Comparison of ENCODE assay signal across 18 cellular contexts in the genomic region with DNA sequence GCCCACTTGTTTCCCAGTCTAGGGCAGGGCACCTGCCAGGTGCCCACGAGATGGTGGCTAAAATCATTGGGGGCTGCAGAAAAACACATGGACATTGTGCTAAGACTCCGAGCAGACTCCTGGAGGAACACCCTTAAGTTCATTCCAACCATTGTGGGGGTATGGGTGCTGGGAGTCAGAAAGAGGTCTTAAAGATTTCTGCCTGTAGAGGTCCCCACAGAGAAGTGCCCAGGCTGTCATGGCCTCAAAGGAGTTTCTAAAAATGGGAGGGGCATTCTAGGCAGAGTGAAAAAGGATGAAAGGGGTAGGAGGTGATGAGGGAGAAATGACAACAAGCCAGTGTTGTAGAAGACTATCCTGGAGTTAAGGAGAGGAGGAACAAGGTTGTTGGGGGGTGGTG. TPM values are rescaled to one million over a fixed set of nuclear protein-coding genes. Genes with fewer than 3 reads are reported as not detected.
DNase-seq lines count a peak whose midpoint lies in the region; ATAC-seq and TF ChIP-seq lines count a peak whose summit lies in the region.
"Had no signal": no experiment of that assay in that cellular context is flagged by ENCODE, and none has a peak within 500 bp of the region (broad histone marks: within the 10 kb centered on the region; RNA-seq: fewer than 3 reads in every experiment).

No MANE protein-coding gene starts in this region.

- H3K4me3 ChIP-seq in HEK293 (ENCODE audit: low read depth, low read length), result no peak overlapping the region
- no peak overlapping the region for H3K4me3 ChIP-seq in tibial nerve
- H3K4me3 ChIP-seq: gastrocnemius medialis had no signal

- in situ Hi-C loops in SK-MEL-5 (cut with HindIII; ENCODE audit: low pct_unique_long_range_greater_than_20kb, low sequenced_read_pairs), result no loop called here

- H3K4me1 ChIP-seq in HEK293 (ENCODE audit: control insufficient read depth, insufficient read depth, low read length) (no peaks in the 10 kb centered on the region), foreskin keratinocyte (no peaks in the 10 kb centered on the region), tibial nerve (no peaks in the 10 kb centered on the region)

- no peaks in the 10 kb centered on the region for H3K4me1 Mint-ChIP-seq in natural killer cell treated with Interleukin-12 subunit alpha and Interleukin-12 subunit beta and Interleukin-15 and Interleukin-18, amount 100 ng/mL, for 72 hours (ENCODE audit: low read depth in 2 of 2)
- H3K4me1 Mint-ChIP-seq: activated naive CD8-positive, alpha-beta T cell treated with anti-CD3 and anti-CD28 coated beads, Interleukin-2, amount 10 ng/mL, durations not matched to agents 7 days and 5 days; natural killer cell had no signal

- H3K27me3 ChIP-seq in foreskin keratinocyte (no peaks in the 10 kb centered on the region), tibial nerve (no peaks in the 10 kb centered on the region)
- H3K27me3 ChIP-seq: gastrocnemius medialis had no signal

- DNase-seq in COLO829 (ENCODE audit: low spot score), result peak; percentile 44
- DNase-seq in SK-MEL-5 (ENCODE audit: low read depth, low spot score), result peak; percentile 47
- no peak for DNase-seq in foreskin keratinocyte
- no peak for DNase-seq in natural killer cell treated with Interleukin-12 subunit alpha and Interleukin-12 subunit beta and Interleukin-15 and Interleukin-18, amount 100 ng/mL, for 72 hours (ENCODE audit: low spot score)
- DNase-seq in tibial nerve (ENCODE audit: low spot score in 2 of 2), result no peak
- DNase-seq: activated CD4-positive, alpha-beta T cell treated with anti-CD3 and anti-CD28 coated beads, Interleukin-2, amount 50 U/mL, for 4 hours; activated naive CD8-positive, alpha-beta T cell treated with anti-CD3 and anti-CD28 coated beads, Interleukin-2, amount 10 ng/mL, durations not matched to agents 7 days and 5 days; activated T-cell treated with anti-CD3 and anti-CD28 coated beads, Interleukin-2, amount 50 U/mL, for 4 hours; central memory CD4-positive, alpha-beta T cell; gastrocnemius medialis; natural killer cell; SIG-M5; stimulated activated CD4-positive, alpha-beta T cell treated with anti-CD3 and anti-CD28 coated beads, Interleukin-15, amount 100 ng/mL, for 24 hours had no signal

- no peak for TF ChIP-seq EP300 in tibial nerve (IDR thresholded peaks at IDR 0.05)

- no peaks in the 10 kb centered on the region for H3K9me3 Mint-ChIP-seq in natural killer cell treated with Interleukin-12 subunit alpha and Interleukin-12 subunit beta and Interleukin-15 and Interleukin-18, amount 100 ng/mL, for 72 hours
- H3K9me3 Mint-ChIP-seq: activated naive CD8-positive, alpha-beta T cell treated with anti-CD3 and anti-CD28 coated beads, Interleukin-2, amount 10 ng/mL, durations not matched to agents 7 days and 5 days; activated T-cell treated with anti-CD3 and anti-CD28 coated beads, Interleukin-2, amount 50 U/mL, for 4 hours; natural killer cell had no signal

- H3K9me3 ChIP-seq in HEK293 (ENCODE audit: control insufficient read depth, insufficient read depth, low read depth, low read length) (no peaks in the 10 kb centered on the region), tibial nerve (no peaks in the 10 kb centered on the region)
- H3K9me3 ChIP-seq: gastrocnemius medialis had no signal

- ATAC-seq in foreskin keratinocyte, result no peak
- no peak for ATAC-seq in HG02678 (IDR thresholded peaks at IDR 0.05; ENCODE audit: unreplicated experiment)
- no peak for ATAC-seq in natural killer cell treated with Interleukin-12 subunit alpha and Interleukin-12 subunit beta and Interleukin-15 and Interleukin-18, amount 100 ng/mL, for 72 hours
- ATAC-seq in GM21528 (IDR thresholded peaks at IDR 0.05; ENCODE audit: low FRiP score, unreplicated experiment), result no peak
- ATAC-seq: activated T-cell treated with anti-CD3 and anti-CD28 coated beads, Interleukin-2, amount 50 U/mL, for 4 hours; gastrocnemius medialis; natural killer cell had no signal

- H3K36me3 ChIP-seq in HEK293 (ENCODE audit: control insufficient read depth in 2 of 2, insufficient read depth in 1 of 2, low read length in 2 of 2) (no peaks in the 10 kb centered on the region), tibial nerve (no peaks in the 10 kb centered on the region)
- H3K36me3 ChIP-seq: gastrocnemius medialis had no signal

- 36 to 44% methylated on average over 2 of the region's 2 CpGs for WGBS in tibial nerve, 2 donors

- POLR2A ChIA-PET in HEK293 (lab: Yijun Ruan, JAX), result interaction anchor here (1.2 kb wide), 1 partner anchor 11 kb away, joined by 4 read pairs; no protein-coding TSS in a partner anchor

- no peak overlapping the region for H3K27ac ChIP-seq in HEK293 (ENCODE audit: extremely low read depth, low read depth, low read length)
- H3K27ac ChIP-seq in foreskin keratinocyte, result no peak overlapping the region
- H3K27ac ChIP-seq in tibial nerve, result no peak overlapping the region
- H3K27ac ChIP-seq: gastrocnemius medialis had no signal

- TF ChIP-seq CTCF in HEK293 (tag by site-specific recombination; IDR thresholded peaks at IDR 0.05), result no peak
- TF ChIP-seq CTCF in foreskin keratinocyte (conservative IDR thresholded peaks at IDR 0.05), result peak; percentile 46
- TF ChIP-seq CTCF in tibial nerve (IDR thresholded peaks at IDR 0.05), result no peak

- no peaks in the 10 kb centered on the region for H3K36me3 Mint-ChIP-seq in natural killer cell treated with Interleukin-12 subunit alpha and Interleukin-12 subunit beta and Interleukin-15 and Interleukin-18, amount 100 ng/mL, for 72 hours
- H3K36me3 Mint-ChIP-seq: activated naive CD8-positive, alpha-beta T cell treated with anti-CD3 and anti-CD28 coated beads, Interleukin-2, amount 10 ng/mL, durations not matched to agents 7 days and 5 days; natural killer cell had no signal

- H3K27ac Mint-ChIP-seq in natural killer cell treated with Interleukin-12 subunit alpha and Interleukin-12 subunit beta and Interleukin-15 and Interleukin-18, amount 100 ng/mL, for 72 hours, result no peak overlapping the region
- H3K27ac Mint-ChIP-seq: activated naive CD8-positive, alpha-beta T cell treated with anti-CD3 and anti-CD28 coated beads, Interleukin-2, amount 10 ng/mL, durations not matched to agents 7 days and 5 days; natural killer cell had no signal

- no peak for TF ChIP-seq POLR2A in tibial nerve (IDR thresholded peaks at IDR 0.05)

- H3K4me3 Mint-ChIP-seq in natural killer cell treated with Interleukin-12 subunit alpha and Interleukin-12 subunit beta and Interleukin-15 and Interleukin-18, amount 100 ng/mL, for 72 hours, result no peak overlapping the region
- H3K4me3 Mint-ChIP-seq: activated naive CD8-positive, alpha-beta T cell treated with anti-CD3 and anti-CD28 coated beads, Interleukin-2, amount 10 ng/mL, durations not matched to agents 7 days and 5 days; activated T-cell treated with anti-CD3 and anti-CD28 coated beads, Interleukin-2, amount 50 U/mL, for 4 hours; natural killer cell had no signal

- CTCF ChIA-PET in HEK293 (lab: Yijun Ruan, JAX), result interaction anchor here (0.7 to 2.3 kb wide), 2 partner anchors 12 to 40 kb away, joined by 3 to 12 read pairs; no protein-coding TSS in a partner anchor

- H3K27me3 Mint-ChIP-seq in natural killer cell treated with Interleukin-12 subunit alpha and Interleukin-12 subunit beta and Interleukin-15 and Interleukin-18, amount 100 ng/mL, for 72 hours, result peaks cover 0 to 6% of the 10 kb centered on the region in 2 donors

TF ChIP-seq in HEK293, 187 proteins besides CTCF, POLR2A, EP300 and RAD21:
- TF ChIP-seq ZNF654 (tag by site-specific recombination; IDR thresholded peaks at IDR 0.05; ENCODE audit: low read depth) (0 out of 2 replicates have a peak, but pooled peaks have one; percentile 8), ZFHX2 (tag by site-specific recombination; conservative IDR thresholded peaks at IDR 0.05) (no peak), ZNF248 (tag by site-specific recombination; IDR thresholded peaks at IDR 0.05) (no peak)

RNA-seq across cellular contexts. Expression of gene RBP1, which starts 17.1 kb away (rescaled TPM):
- total RNA-seq in SK-MEL-5 (2014; rRNA removed; shearing (Covaris generic)), result not detected in 2 replicates
- polyA plus RNA-seq in SK-MEL-5 (2015; cell fraction: cytosol; rRNA removed), result not detected in 2 replicates
- not detected in 2 replicates for polyA plus RNA-seq in SK-MEL-5 (2015; cell fraction: nucleus; rRNA removed)
- total RNA-seq in foreskin keratinocyte (37.5 and 137 TPM in 2 replicates), tibial nerve (1 to 10 TPM; 3.3 to 5.9 (median 4.8) TPM)
- polyA plus RNA-seq in foreskin keratinocyte, result 59.8 and 303 TPM in 2 replicates
- total RNA-seq in natural killer cell treated with Interleukin-12 subunit alpha and Interleukin-12 subunit beta and Interleukin-15 and Interleukin-18, amount 100 ng/mL, for 72 hours, result not detected
- total RNA-seq: activated naive CD8-positive, alpha-beta T cell treated with anti-CD3 and anti-CD28 coated beads, Interleukin-2, amount 10 ng/mL, durations not matched to agents 7 days and 5 days; natural killer cell had no signal

RNA-seq across cellular contexts. Expression of gene RBP2, which starts 46.1 kb away (rescaled TPM):
- total RNA-seq in SK-MEL-5 (2014; rRNA removed; shearing (Covaris generic)), result not detected in 2 replicates
- not detected in 2 replicates for polyA plus RNA-seq in SK-MEL-5 (2015; cell fraction: cytosol; rRNA removed)
- not detected in 2 replicates for polyA plus RNA-seq in SK-MEL-5 (2015; cell fraction: nucleus; rRNA removed)
- total RNA-seq in foreskin keratinocyte (not detected in 2 replicates), tibial nerve (not detected)
- polyA plus RNA-seq in foreskin keratinocyte, result not detected in 2 replicates
- not detected for total RNA-seq in natural killer cell treated with Interleukin-12 subunit alpha and Interleukin-12 subunit beta and Interleukin-15 and Interleukin-18, amount 100 ng/mL, for 72 hours
- total RNA-seq: activated naive CD8-positive, alpha-beta T cell treated with anti-CD3 and anti-CD28 coated beads, Interleukin-2, amount 10 ng/mL, durations not matched to agents 7 days and 5 days; activated T-cell treated with anti-CD3 and anti-CD28 coated beads, Interleukin-2, amount 50 U/mL, for 4 hours; gastrocnemius medialis; lung microvascular endothelial cell; M059J; natural killer cell had no signal

Comparison
In these comparisons a context has a peak if more than half of its experiments do, and no peak if none do; other contexts are left out.
1. DNase-seq: peak in COLO829 (single experiment) and SK-MEL-5 (single experiment); none in foreskin keratinocyte (0 of 2), natural killer cell treated with Interleukin-12 subunit alpha and Interleukin-12 subunit beta and Interleukin-15 and Interleukin-18, amount 100 ng/mL, for 72 hours (single experiment) and tibial nerve (0 of 2).